ENCODE assay signal across 1 cellular context in the genomic region with DNA sequence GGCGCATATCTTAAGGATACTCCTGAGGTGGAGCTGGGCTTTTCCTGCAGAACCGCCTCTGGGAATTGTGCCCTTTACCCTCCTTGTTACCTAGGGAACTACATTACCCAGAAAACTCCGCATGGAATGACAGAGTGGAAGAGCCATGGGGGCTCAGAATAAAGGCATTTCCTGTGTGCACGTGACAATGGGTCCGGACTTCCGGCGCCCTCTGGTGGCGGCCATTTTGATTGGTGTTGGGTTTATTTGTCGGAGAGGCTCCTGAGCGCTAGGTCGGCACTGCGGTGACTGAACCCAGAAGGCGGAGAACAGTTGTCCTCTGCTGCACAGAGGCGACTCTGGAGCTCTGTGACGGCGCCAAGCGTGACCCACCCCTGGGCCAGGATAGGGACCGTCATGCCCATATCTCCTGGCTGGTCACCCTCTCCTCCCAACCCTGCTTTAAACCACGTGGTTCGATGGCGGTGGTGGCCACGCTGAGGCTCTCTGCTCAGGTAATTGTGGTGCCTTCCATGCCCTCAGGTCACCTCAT.
TF ChIP-seq lines count a peak whose summit lies in the region.

A gene (plus strand): TSS at position 229 of the 532 bp plus-strand sequence. CDS start 230 bp downstream, at position 459.

TF ChIP-seq in H1, 55 proteins besides CTCF, POLR2A, EP300 and RAD21 (continued from another document):
- TF ChIP-seq, protein P1, sequence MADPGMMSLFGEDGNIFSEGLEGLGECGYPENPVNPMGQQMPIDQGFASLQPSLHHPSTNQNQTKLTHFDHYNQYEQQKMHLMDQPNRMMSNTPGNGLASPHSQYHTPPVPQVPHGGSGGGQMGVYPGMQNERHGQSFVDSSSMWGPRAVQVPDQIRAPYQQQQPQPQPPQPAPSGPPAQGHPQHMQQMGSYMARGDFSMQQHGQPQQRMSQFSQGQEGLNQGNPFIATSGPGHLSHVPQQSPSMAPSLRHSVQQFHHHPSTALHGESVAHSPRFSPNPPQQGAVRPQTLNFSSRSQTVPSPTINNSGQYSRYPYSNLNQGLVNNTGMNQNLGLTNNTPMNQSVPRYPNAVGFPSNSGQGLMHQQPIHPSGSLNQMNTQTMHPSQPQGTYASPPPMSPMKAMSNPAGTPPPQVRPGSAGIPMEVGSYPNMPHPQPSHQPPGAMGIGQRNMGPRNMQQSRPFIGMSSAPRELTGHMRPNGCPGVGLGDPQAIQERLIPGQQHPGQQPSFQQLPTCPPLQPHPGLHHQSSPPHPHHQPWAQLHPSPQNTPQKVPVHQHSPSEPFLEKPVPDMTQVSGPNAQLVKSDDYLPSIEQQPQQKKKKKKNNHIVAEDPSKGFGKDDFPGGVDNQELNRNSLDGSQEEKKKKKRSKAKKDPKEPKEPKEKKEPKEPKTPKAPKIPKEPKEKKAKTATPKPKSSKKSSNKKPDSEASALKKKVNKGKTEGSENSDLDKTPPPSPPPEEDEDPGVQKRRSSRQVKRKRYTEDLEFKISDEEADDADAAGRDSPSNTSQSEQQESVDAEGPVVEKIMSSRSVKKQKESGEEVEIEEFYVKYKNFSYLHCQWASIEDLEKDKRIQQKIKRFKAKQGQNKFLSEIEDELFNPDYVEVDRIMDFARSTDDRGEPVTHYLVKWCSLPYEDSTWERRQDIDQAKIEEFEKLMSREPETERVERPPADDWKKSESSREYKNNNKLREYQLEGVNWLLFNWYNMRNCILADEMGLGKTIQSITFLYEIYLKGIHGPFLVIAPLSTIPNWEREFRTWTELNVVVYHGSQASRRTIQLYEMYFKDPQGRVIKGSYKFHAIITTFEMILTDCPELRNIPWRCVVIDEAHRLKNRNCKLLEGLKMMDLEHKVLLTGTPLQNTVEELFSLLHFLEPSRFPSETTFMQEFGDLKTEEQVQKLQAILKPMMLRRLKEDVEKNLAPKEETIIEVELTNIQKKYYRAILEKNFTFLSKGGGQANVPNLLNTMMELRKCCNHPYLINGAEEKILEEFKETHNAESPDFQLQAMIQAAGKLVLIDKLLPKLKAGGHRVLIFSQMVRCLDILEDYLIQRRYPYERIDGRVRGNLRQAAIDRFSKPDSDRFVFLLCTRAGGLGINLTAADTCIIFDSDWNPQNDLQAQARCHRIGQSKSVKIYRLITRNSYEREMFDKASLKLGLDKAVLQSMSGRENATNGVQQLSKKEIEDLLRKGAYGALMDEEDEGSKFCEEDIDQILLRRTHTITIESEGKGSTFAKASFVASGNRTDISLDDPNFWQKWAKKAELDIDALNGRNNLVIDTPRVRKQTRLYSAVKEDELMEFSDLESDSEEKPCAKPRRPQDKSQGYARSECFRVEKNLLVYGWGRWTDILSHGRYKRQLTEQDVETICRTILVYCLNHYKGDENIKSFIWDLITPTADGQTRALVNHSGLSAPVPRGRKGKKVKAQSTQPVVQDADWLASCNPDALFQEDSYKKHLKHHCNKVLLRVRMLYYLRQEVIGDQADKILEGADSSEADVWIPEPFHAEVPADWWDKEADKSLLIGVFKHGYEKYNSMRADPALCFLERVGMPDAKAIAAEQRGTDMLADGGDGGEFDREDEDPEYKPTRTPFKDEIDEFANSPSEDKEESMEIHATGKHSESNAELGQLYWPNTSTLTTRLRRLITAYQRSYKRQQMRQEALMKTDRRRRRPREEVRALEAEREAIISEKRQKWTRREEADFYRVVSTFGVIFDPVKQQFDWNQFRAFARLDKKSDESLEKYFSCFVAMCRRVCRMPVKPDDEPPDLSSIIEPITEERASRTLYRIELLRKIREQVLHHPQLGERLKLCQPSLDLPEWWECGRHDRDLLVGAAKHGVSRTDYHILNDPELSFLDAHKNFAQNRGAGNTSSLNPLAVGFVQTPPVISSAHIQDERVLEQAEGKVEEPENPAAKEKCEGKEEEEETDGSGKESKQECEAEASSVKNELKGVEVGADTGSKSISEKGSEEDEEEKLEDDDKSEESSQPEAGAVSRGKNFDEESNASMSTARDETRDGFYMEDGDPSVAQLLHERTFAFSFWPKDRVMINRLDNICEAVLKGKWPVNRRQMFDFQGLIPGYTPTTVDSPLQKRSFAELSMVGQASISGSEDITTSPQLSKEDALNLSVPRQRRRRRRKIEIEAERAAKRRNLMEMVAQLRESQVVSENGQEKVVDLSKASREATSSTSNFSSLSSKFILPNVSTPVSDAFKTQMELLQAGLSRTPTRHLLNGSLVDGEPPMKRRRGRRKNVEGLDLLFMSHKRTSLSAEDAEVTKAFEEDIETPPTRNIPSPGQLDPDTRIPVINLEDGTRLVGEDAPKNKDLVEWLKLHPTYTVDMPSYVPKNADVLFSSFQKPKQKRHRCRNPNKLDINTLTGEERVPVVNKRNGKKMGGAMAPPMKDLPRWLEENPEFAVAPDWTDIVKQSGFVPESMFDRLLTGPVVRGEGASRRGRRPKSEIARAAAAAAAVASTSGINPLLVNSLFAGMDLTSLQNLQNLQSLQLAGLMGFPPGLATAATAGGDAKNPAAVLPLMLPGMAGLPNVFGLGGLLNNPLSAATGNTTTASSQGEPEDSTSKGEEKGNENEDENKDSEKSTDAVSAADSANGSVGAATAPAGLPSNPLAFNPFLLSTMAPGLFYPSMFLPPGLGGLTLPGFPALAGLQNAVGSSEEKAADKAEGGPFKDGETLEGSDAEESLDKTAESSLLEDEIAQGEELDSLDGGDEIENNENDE (IDR thresholded peaks at IDR 0.05; ENCODE audit: insufficient replicate concordance, low read length): no peak
- TF ChIP-seq BACH1 (IDR thresholded peaks at IDR 0.05; ENCODE audit: low read length) (no peak), CTBP2 (IDR thresholded peaks at IDR 0.05; ENCODE audit: borderline replicate concordance, insufficient read depth, insufficient read length, low read length) (no peak), SP1 (IDR thresholded peaks at IDR 0.05; ENCODE audit: low read depth, low read length) (no peak), YY1 (IDR thresholded peaks at IDR 0.05; ENCODE audit: low read depth, low read length) (peak; percentile 98), SRF (IDR thresholded peaks at IDR 0.05; ENCODE audit: low read depth, low read length) (no peak), TCF12 (IDR thresholded peaks at IDR 0.05; ENCODE audit: low read depth, low read length) (0 out of 2 replicates have a peak, but pooled peaks have one; percentile 31), TEAD4 (IDR thresholded peaks at IDR 0.05; ENCODE audit: low read depth, low read length) (peak; percentile 62), CBX5 (IDR thresholded peaks at IDR 0.05; ENCODE audit: low read depth, low read length) (no peak), CBX8 (IDR thresholded peaks at IDR 0.05; ENCODE audit: borderline replicate concordance, low read depth, low read length) (no peak), KDM4A (IDR thresholded peaks at IDR 0.05; ENCODE audit: low read depth, low read length, severe bottlenecking) (peak; percentile 26), EGR1 (IDR thresholded peaks at IDR 0.05; ENCODE audit: borderline replicate concordance, low read depth, low read length) (no peak), GTF2F1 (IDR thresholded peaks at IDR 0.05; ENCODE audit: borderline replicate concordance, low read depth, low read length) (no peak), SP2 (IDR thresholded peaks at IDR 0.05; ENCODE audit: low read length) (no peak), SIX5 (IDR thresholded peaks at IDR 0.05; ENCODE audit: low read depth, low read length) (peak; percentile 83), MAFK (IDR thresholded peaks at IDR 0.05; ENCODE audit: low read depth, low read length) (no peak), NRF1 (IDR thresholded peaks at IDR 0.05; ENCODE audit: low read depth, low read length) (no peak), CREB1 (IDR thresholded peaks at IDR 0.05) (peak; percentile 83), POLR2AphosphoS5 (IDR thresholded peaks at IDR 0.05; ENCODE audit: low read depth, low read length) (peak; percentile 95), TAF1 (IDR thresholded peaks at IDR 0.05; ENCODE audit: low read depth, low read length) (peak; percentile 95)
